ENCODE assay signal across 10 cellular contexts in the genomic region with DNA sequence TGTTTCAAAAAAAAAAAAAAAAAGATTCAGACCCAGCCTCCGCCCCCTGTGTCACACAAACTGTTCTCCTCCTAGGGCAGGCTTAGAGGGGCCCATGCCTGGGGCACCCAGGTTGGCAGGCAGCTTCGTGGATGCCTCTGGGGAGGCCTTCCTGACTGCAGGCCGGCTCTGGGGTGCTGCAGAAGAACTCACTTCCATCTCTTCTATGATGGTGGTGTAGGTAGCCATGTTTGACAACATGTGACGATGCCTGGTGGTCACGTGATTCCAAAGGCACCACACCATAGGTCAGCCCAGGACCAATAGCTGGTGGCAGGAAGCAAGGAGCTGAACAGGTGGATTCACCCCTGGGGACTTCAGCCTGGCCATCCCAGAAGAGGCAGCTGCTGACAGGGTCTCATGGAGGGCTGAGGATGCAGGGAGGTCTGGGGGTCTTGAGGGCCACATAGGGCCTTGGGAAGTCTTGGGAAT. TPM values are rescaled to one million over a fixed set of nuclear protein-coding genes. Genes with fewer than 3 reads are reported as not detected.
DNase-seq lines count a peak whose midpoint lies in the region; ATAC-seq lines count a peak whose summit lies in the region.
"Had no signal": no experiment of that assay in that cellular context is flagged by ENCODE, and none has a peak within 500 bp of the region (broad histone marks: within the 10 kb centered on the region; RNA-seq: fewer than 3 reads in every experiment).

No MANE protein-coding gene starts in this region.

- peak; percentile 67 for DNase-seq in activated CD4-positive, alpha-beta T cell treated with anti-CD3 and anti-CD28 coated beads, Interleukin-2, amount 10 ng/mL, durations not matched to agents 24 days and 14 days
- no peak for DNase-seq in activated CD4-positive, alpha-beta T cell treated with anti-CD3 and anti-CD28 coated beads, Interleukin-2, amount 50 U/mL, for 4 hours
- DNase-seq in LoVo (ENCODE audit: low spot score) = peak; percentile 70
- peak; percentile 38 to 51 for DNase-seq in activated CD4-positive, alpha-beta T cell treated with anti-CD3 and anti-CD28 coated beads, Interleukin-2, amount 50 U/mL, for 48 hours
- DNase-seq in NCI-H1436 (lab: John Stamatoyannopoulos, UW) = no peak
- DNase-seq: NCI-H2081 treated with DMSO at 0.1 percent for 48 hours had no signal

- H3K9me3 ChIP-seq in neuron (ENCODE audit: low read length) = peaks cover 5% of the 10 kb centered on the region
- H3K9me3 ChIP-seq: suprapubic skin had no signal

- no peaks in the 10 kb centered on the region for H3K36me3 ChIP-seq in neuron (ENCODE audit: insufficient read depth, low read length)
- H3K36me3 ChIP-seq: suprapubic skin had no signal

- H2AFZ ChIP-seq in neuron (ENCODE audit: low read depth, low read length) = peak overlapping the region; percentile 13

- H3K27ac Mint-ChIP-seq in activated CD4-positive, alpha-beta T cell treated with anti-CD3 and anti-CD28 coated beads, Interleukin-2, amount 10 ng/mL, durations not matched to agents 24 days and 14 days = no peak overlapping the region

- no peaks in the 10 kb centered on the region for H3K36me3 Mint-ChIP-seq in activated CD4-positive, alpha-beta T cell treated with anti-CD3 and anti-CD28 coated beads, Interleukin-2, amount 10 ng/mL, durations not matched to agents 24 days and 14 days (ENCODE audit: low read depth)

- peaks cover 11% of the 10 kb centered on the region for H3K4me1 Mint-ChIP-seq in activated CD4-positive, alpha-beta T cell treated with anti-CD3 and anti-CD28 coated beads, Interleukin-2, amount 10 ng/mL, durations not matched to agents 24 days and 14 days

- H3K27me3 Mint-ChIP-seq in activated CD4-positive, alpha-beta T cell treated with anti-CD3 and anti-CD28 coated beads, Interleukin-2, amount 10 ng/mL, durations not matched to agents 24 days and 14 days = peaks cover 7% of the 10 kb centered on the region

- peaks cover 11% of the 10 kb centered on the region for H3K4me1 ChIP-seq in neuron (ENCODE audit: insufficient read depth, low read length)

- ATAC-seq in GM19455 (IDR thresholded peaks at IDR 0.05; ENCODE audit: unreplicated experiment) (no peak), HG03095 (IDR thresholded peaks at IDR 0.05; ENCODE audit: unreplicated experiment) (no peak)

- H3K9me3 Mint-ChIP-seq in activated CD4-positive, alpha-beta T cell treated with anti-CD3 and anti-CD28 coated beads, Interleukin-2, amount 10 ng/mL, durations not matched to agents 24 days and 14 days = no peaks in the 10 kb centered on the region

- peak overlapping the region; percentile 32 for H3K4me3 ChIP-seq in neuron (ENCODE audit: low read length)
- H3K4me3 ChIP-seq: suprapubic skin had no signal

- intact Hi-C loops in activated CD4-positive, alpha-beta T cell treated with anti-CD3 and anti-CD28 coated beads, Interleukin-2, amount 10 ng/mL, durations not matched to agents 24 days and 14 days (cut with micrococcal nuclease) = loop anchor here (5.0 kb wide), 1 partner anchor 176 kb away; a partner anchor contains a TSS

- H3K27me3 ChIP-seq in neuron (ENCODE audit: insufficient read depth, low read length) = peaks cover 3% of the 10 kb centered on the region
- H3K27me3 ChIP-seq: suprapubic skin had no signal

- no peak overlapping the region for H3K4me3 Mint-ChIP-seq in activated CD4-positive, alpha-beta T cell treated with anti-CD3 and anti-CD28 coated beads, Interleukin-2, amount 10 ng/mL, durations not matched to agents 24 days and 14 days

RNA-seq across cellular contexts. Expression of a gene that starts 24.1 kb away (rescaled TPM):
- total RNA-seq in activated CD4-positive, alpha-beta T cell treated with anti-CD3 and anti-CD28 coated beads, Interleukin-2, amount 10 ng/mL, durations not matched to agents 24 days and 14 days = 0.36 and 0.37 TPM in 2 replicates

RNA-seq across cellular contexts. Expression of a gene that starts 58.7 kb away (rescaled TPM):
- 63.8 and 66.1 TPM in 2 replicates for total RNA-seq in activated CD4-positive, alpha-beta T cell treated with anti-CD3 and anti-CD28 coated beads, Interleukin-2, amount 10 ng/mL, durations not matched to agents 24 days and 14 days

Comparison
In these comparisons a context has a peak if more than half of its experiments do, and no peak if none do; other contexts are left out.
1. DNase-seq: peak in activated CD4-positive, alpha-beta T cell treated with anti-CD3 and anti-CD28 coated beads, Interleukin-2, amount 10 ng/mL, durations not matched to agents 24 days and 14 days (single experiment), LoVo (single experiment) and activated CD4-positive, alpha-beta T cell treated with anti-CD3 and anti-CD28 coated beads, Interleukin-2, amount 50 U/mL, for 48 hours (2 of 2); none in activated CD4-positive, alpha-beta T cell treated with anti-CD3 and anti-CD28 coated beads, Interleukin-2, amount 50 U/mL, for 4 hours (0 of 2) and NCI-H1436 (single experiment).